23 cellular contexts compared by ENCODE assay signal in the genomic region with DNA sequence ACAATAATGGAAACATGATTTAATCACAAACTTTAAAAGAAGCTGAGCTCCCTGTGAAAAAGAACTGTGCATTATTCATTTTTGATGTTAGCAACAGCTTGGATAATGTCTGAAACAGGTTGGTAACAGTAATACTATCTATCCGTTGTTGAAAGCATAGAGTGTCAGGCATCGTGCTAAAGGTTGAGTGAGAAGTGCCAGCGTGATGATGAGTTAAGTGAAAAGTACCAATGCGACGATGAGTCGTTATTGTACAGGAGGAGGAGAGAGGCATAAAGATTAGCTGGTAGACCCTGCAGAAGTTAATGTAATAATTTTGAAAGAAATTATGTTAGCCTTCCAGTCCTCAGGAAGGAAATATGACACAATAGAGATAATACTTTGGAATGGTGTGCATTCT.
"Had no signal": no experiment of that assay in that cellular context is flagged by ENCODE, and none has a peak within 500 bp of the region (broad histone marks: within the 10 kb centered on the region; RNA-seq: fewer than 3 reads in every experiment).

No MANE protein-coding gene starts in this region.

- FAIRE-seq: islet of Langerhans, kidney had no signal

- H3K4me1 Mint-ChIP-seq: immature natural killer cell, natural killer cell, nephron progenitor cell had no signal

- DNase-seq: hypothalamus; immature natural killer cell; kidney; left colon; left lung; lower lobe of right lung; mammary epithelial cell; naive B cell; natural killer cell; nephron progenitor cell; ovary; right lobe of liver; stimulated activated CD4-positive, alpha-beta T cell treated with anti-CD3 and anti-CD28 coated beads, Interleukin-1b, Interleukin-23, amount 100 ng/mL, for 48 hours; stimulated activated CD4-positive, alpha-beta T cell treated with anti-CD3 and anti-CD28 coated beads, Interleukin-2, amount 100 ng/mL, for 48 hours; stimulated activated naive CD4-positive, alpha-beta T cell; upper lobe of left lung had no signal

- H3K27me3 ChIP-seq: left lung, ovary, right atrium auricular region, right lobe of liver, tibial nerve, upper lobe of left lung, vagina had no signal

- H3K36me3 ChIP-seq: left lung, lower lobe of right lung, ovary, right atrium auricular region, right lobe of liver, tibial nerve, upper lobe of left lung, vagina had no signal

- H3K9me3 ChIP-seq: left lung, lower lobe of right lung, ovary, right atrium auricular region, right lobe of liver, tibial nerve, upper lobe of left lung, vagina had no signal

- H3K4me3 ChIP-seq: left lung, lower lobe of right lung, ovary, right atrium auricular region, right lobe of liver, smooth muscle cell, tibial nerve, upper lobe of left lung, vagina had no signal

- H3K27ac ChIP-seq: left lung, lower lobe of right lung, ovary, right atrium auricular region, right lobe of liver, tibial nerve, upper lobe of left lung, vagina had no signal

- H3K27ac Mint-ChIP-seq: immature natural killer cell; naive B cell; natural killer cell; nephron progenitor cell; progenitor cell of endocrine pancreas; stimulated activated naive CD8-positive, alpha-beta T cell treated with anti-CD3 and anti-CD28 coated beads, Interleukin-15, Interleukin-2, amounts not matched to agents 100 ng/mL and 50 ng/mL, for 24 hours had no signal

- H3K4me3 Mint-ChIP-seq: immature natural killer cell; naive B cell; natural killer cell; nephron progenitor cell; stimulated activated naive CD8-positive, alpha-beta T cell treated with anti-CD3 and anti-CD28 coated beads, Interleukin-15, Interleukin-2, amounts not matched to agents 100 ng/mL and 50 ng/mL, for 24 hours had no signal

- H3K9me3 Mint-ChIP-seq: naive B cell, nephron progenitor cell had no signal

- H3K4me2 ChIP-seq: smooth muscle cell had no signal

- H3K27me3 Mint-ChIP-seq: progenitor cell of endocrine pancreas; stimulated activated naive CD8-positive, alpha-beta T cell treated with anti-CD3 and anti-CD28 coated beads, Interleukin-15, Interleukin-2, amounts not matched to agents 100 ng/mL and 50 ng/mL, for 24 hours had no signal

- H3K4me1 ChIP-seq: left lung, lower lobe of right lung, right atrium auricular region, right lobe of liver, tibial nerve, upper lobe of left lung, vagina had no signal

- H3K36me3 Mint-ChIP-seq: immature natural killer cell, naive B cell, natural killer cell had no signal
